In genomic region chr2:74179063-74179865, GRCh38 we compare ENCODE assay signal across 1 cellular context.
TF ChIP-seq lines count a peak whose summit lies in the region.

No MANE protein-coding gene starts in this region.

TF ChIP-seq in GM23338, 12 proteins besides CTCF, POLR2A, EP300 and RAD21:
- TF ChIP-seq ZNF462 (CRISPR knock-in tag; IDR thresholded peaks at IDR 0.05) = no peak
- no peak for TF ChIP-seq REST (IDR thresholded peaks at IDR 0.05; ENCODE audit: unreplicated experiment)
- no peak for TF ChIP-seq CREB1 (CRISPR knock-in tag; IDR thresholded peaks at IDR 0.05; ENCODE audit: low read depth)
- TF ChIP-seq NANOG (IDR thresholded peaks at IDR 0.05; ENCODE audit: borderline replicate concordance) = no peak
- no peak for TF ChIP-seq ZNF331 (CRISPR knock-in tag; IDR thresholded peaks at IDR 0.05; ENCODE audit: low read depth)
- no peak for TF ChIP-seq EZH2 (IDR thresholded peaks at IDR 0.05; ENCODE audit: low read depth, unreplicated experiment)
- TF ChIP-seq EZH2phosphoT487 (IDR thresholded peaks at IDR 0.05; ENCODE audit: unreplicated experiment) = no peak
- TF ChIP-seq JUNB (IDR thresholded peaks at IDR 0.05; ENCODE audit: unreplicated experiment) = no peak
